In the genomic region with DNA sequence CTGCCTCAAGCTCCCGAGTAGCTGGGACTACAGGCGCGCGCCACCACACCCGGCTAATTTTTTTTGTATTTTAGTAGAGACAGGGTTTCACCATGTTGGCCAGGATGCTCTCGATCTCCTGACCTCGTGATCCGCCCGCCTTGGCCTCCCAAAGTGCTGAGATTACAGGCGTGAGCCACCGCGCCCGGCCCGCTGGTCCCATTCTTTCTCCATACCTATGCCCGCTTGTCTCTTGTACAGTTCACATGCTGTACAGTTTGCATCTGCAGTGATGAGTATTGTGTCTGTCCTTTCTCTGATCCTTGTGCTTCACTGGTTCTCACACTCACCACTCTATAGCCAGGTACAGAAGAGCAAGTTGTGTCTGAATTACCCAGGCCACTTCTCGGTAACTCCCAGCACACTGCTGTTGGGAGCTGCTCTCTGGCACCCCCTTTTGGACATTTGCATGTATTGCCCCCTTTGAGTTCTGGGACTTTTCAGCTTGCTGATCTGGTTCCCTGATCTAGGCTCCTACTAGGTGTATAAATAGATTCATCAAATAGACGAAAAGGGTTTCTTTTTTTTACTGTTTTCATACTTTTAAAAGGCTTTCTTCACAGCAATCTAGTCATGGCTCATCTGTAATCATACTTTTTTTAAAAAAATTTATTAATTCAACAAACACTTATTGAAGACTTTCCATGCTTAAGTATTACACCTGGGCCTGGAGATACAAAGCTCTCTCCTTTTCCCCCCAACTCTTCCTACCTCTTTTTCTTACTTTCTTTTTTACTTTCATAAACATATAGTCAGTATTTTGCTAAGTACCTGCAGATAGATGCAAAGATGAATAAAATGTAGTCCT, we compare ENCODE assay signal across 8 cellular contexts. TPM values are rescaled to one million over a fixed set of nuclear protein-coding genes. Genes with fewer than 3 reads are reported as not detected.
DNase-seq lines count a peak whose midpoint lies in the region; ATAC-seq, FAIRE-seq and TF ChIP-seq lines count a peak whose summit lies in the region.

No MANE protein-coding gene starts in this region.

- H2AFZ ChIP-seq in H1 (ENCODE audit: low read length) = no peak overlapping the region

- no peak overlapping the region for H3K23ac ChIP-seq in H1 (ENCODE audit: insufficient read length)

- POLR2A ChIA-PET in H1 (lab: Charles Lee; ENCODE audit: partially characterized antibody) = interaction anchor here (0.6 to 1.1 kb wide), 2 partner anchors 9 to 160 kb away, joined by 3 read pairs; no protein-coding TSS in a partner anchor

- FAIRE-seq in H1 (lab: Jason Lieb, UNC) = peak; percentile 89

- no peak overlapping the region for H3K4me3 ChIP-seq in H1 (ENCODE audit: extremely low read depth in 1 of 4, insufficient read depth in 2 of 4, low read depth in 3 of 4, low read length in 4 of 4)

- no peak overlapping the region for H3K4ac ChIP-seq in H1 (replicated peaks; ENCODE audit: insufficient read length, low read depth, low read length)

- no peaks in the 10 kb centered on the region for H3K36me3 ChIP-seq in H1 (ENCODE audit: control insufficient read depth in 2 of 4, insufficient read depth in 4 of 4, low read length in 3 of 4)

- H3K4me1 ChIP-seq in H1 (replicated peaks in 1 of 4; ENCODE audit: control insufficient read depth in 3 of 4, insufficient read depth in 4 of 4, low read length in 3 of 4) = no peaks in the 10 kb centered on the region

- no peak overlapping the region for H3K9ac ChIP-seq in H1 (replicated peaks in 1 of 4; ENCODE audit: extremely low read depth in 1 of 4, low read depth in 3 of 4, low read length in 3 of 4)

- H3K27ac ChIP-seq in H1 (ENCODE audit: low read depth, low read length) = no peak overlapping the region

- WGBS in H1 (ENCODE audit: extremely low coverage in 1 of 2, insufficient coverage in 1 of 2, insufficient read length in 1 of 2, insufficient replicate concordance in 2 of 2, low coverage in 1 of 2, low lambda C conversion rate in 2 of 2, missing lambda C conversion rate in 1 of 2), 2 experiments = 91% methylated on average over 17 of the region's 17 CpGs; no CpG with 5 or more reads in 1 of the 2 experiments

- H2BK15ac ChIP-seq in H1 (ENCODE audit: low read length) = no peak overlapping the region

- H2BK12ac ChIP-seq in H1 (ENCODE audit: low read depth, low read length) = no peak overlapping the region

- ATAC-seq in GM18499 (IDR thresholded peaks at IDR 0.05; ENCODE audit: insufficient read depth, unreplicated experiment) (peak; percentile 68), HG03442 (IDR thresholded peaks at IDR 0.05; ENCODE audit: unreplicated experiment) (peak; percentile 69)

- no peaks in the 10 kb centered on the region for H3K79me2 ChIP-seq in H1 (ENCODE audit: control insufficient read depth in 1 of 2, insufficient read depth in 2 of 2, low read length in 2 of 2)

- H4K91ac ChIP-seq in H1 (replicated peaks; ENCODE audit: insufficient read length, low read length) = no peak overlapping the region

- no peaks in the 10 kb centered on the region for H3K27me3 ChIP-seq in H1 (replicated peaks in 1 of 4; ENCODE audit: control insufficient read depth in 3 of 4, extremely low read depth in 1 of 4, insufficient read depth in 3 of 4, low read length in 3 of 4)

- H3K14ac ChIP-seq in H1 (ENCODE audit: insufficient read length) = no peak overlapping the region

- H3K4me2 ChIP-seq in H1 (ENCODE audit: insufficient read depth in 1 of 2, low read depth in 2 of 2, low read length in 2 of 2) = no peak overlapping the region

- TF ChIP-seq POLR2A in H1 (IDR thresholded peaks at IDR 0.05; ENCODE audit: control extremely low read depth in 1 of 2, low read depth in 2 of 2, low read length in 2 of 2) = no peak

- peak; percentile 93 for TF ChIP-seq RAD21 in H1 (IDR thresholded peaks at IDR 0.05 in 1 of 2, conservative IDR thresholded peaks at IDR 0.05 in 1 of 2; ENCODE audit: low read depth in 2 of 2, low read length in 2 of 2)

- no peak overlapping the region for H3K56ac ChIP-seq in H1 (replicated peaks; ENCODE audit: insufficient read length, low read depth, low read length)

- no peaks in the 10 kb centered on the region for H4K20me1 ChIP-seq in H1 (replicated peaks in 1 of 2; ENCODE audit: control insufficient read depth in 1 of 2, insufficient read depth in 2 of 2, low read length in 2 of 2)

- TF ChIP-seq EP300 in H1 (IDR thresholded peaks at IDR 0.05; ENCODE audit: borderline replicate concordance in 1 of 2, low read depth in 2 of 2, low read length in 2 of 2) = no peak

- H3K23me2 ChIP-seq in H1 (ENCODE audit: low read depth, low read length) = no peaks in the 10 kb centered on the region; the same call in 1 of the 2 replicates

- H2BK120ac ChIP-seq in H1 (replicated peaks; ENCODE audit: low read depth, low read length) = no peak overlapping the region

- no peak overlapping the region; the same call in 1 of the 2 replicates for H2BK5ac ChIP-seq in H1 (ENCODE audit: low read depth, low read length)

- CTCF ChIA-PET in H1 (lab: Charles Lee; ENCODE audit: partially characterized antibody) = interaction anchor here (0.7 to 8.0 kb wide), 73 partner anchors 10 to 1248 kb away, joined by 3 to 104 read pairs (median 4); no protein-coding TSS in a partner anchor

- peak; percentile 81 to 93 (median 91) for TF ChIP-seq CTCF in H1 (IDR thresholded peaks at IDR 0.05; ENCODE audit: control extremely low read depth in 1 of 3, insufficient read depth in 1 of 3, low read depth in 1 of 3, low read length in 3 of 3)

- DNase-seq in A172 (ENCODE audit: low spot score) = peak; percentile 90
- peak; percentile 71 for DNase-seq in NCI-H82 treated with DMSO at 0.1 percent for 48 hours (lab: John Stamatoyannopoulos, UW; ENCODE audit: unreplicated experiment)
- peak; percentile 81 for DNase-seq in activated CD8-positive, alpha-beta memory T cell treated with anti-CD3 and anti-CD28 coated beads for 24 hours
- peak in 1 of 2 experiments; percentile 81 for DNase-seq in H1 (ENCODE audit: low read depth in 1 of 2, low spot score in 2 of 2)
- DNase-seq in mucosa of gallbladder (ENCODE audit: low spot score) = peak; percentile 61
- DNase-seq in stimulated activated naive CD4-positive, alpha-beta T cell treated with Interleukin-2 at 50 U/mL for 16 hours (lab: John Stamatoyannopoulos, UW) = peak; percentile 40

- no peaks in the 10 kb centered on the region for H3K79me1 ChIP-seq in H1 (ENCODE audit: low read depth, low read length)

- no peak overlapping the region for H4K5ac ChIP-seq in H1 (ENCODE audit: insufficient read length, low read depth, low read length)

- no peak overlapping the region for H2BK20ac ChIP-seq in H1 (ENCODE audit: low read length)

- H3K18ac ChIP-seq in H1 (ENCODE audit: extremely low read depth, low read length) = no peak overlapping the region

- H2AK5ac ChIP-seq in H1 (ENCODE audit: low read depth, low read length) = no peak overlapping the region

- H3K9me3 ChIP-seq in H1 (ENCODE audit: insufficient read depth in 2 of 2, low read depth in 1 of 2, low read length in 1 of 2) = no peaks in the 10 kb centered on the region

- H4K8ac ChIP-seq in H1 (ENCODE audit: extremely low read depth, insufficient read depth, low read length) = no peak overlapping the region

TF ChIP-seq in H1, 55 proteins besides CTCF, POLR2A, EP300 and RAD21:
- TF ChIP-seq JUND (IDR thresholded peaks at IDR 0.05; ENCODE audit: low read length) = 0 out of 2 replicates have a peak, but pooled peaks have one; percentile 21
- no peak for TF ChIP-seq SRF (IDR thresholded peaks at IDR 0.05; ENCODE audit: low read depth, low read length)

RNA-seq across cellular contexts. Expression of a gene that starts 53.5 kb away (rescaled TPM):
- 0.53 and 0.64 TPM in 2 replicates for total RNA-seq in A172 (2014; rRNA removed; shearing (Covaris generic))
- 0.55 TPM in 1 of 2 replicates, not detected in the other for total RNA-seq in H1 (2021; fragmentation: NEBNext Ultra II Directional; extraction: Animal tissue kit (Norgen Biotek cat#: 25700))
- polyA plus RNA-seq in H1 (2011; rRNA removed) = 0.08 and 0.30 TPM in 2 replicates
- polyA plus RNA-seq in H1 (2011; cell fraction: cytosol; rRNA removed) = 0.30 TPM
- polyA plus RNA-seq in H1 (2011; cell fraction: nucleus; rRNA removed) = 0.39 TPM
- polyA plus RNA-seq in H1 (2012, experiment 1 of 2) = 0.29 to 0.45 TPM in 2 of 4 replicates, not detected in the others
- polyA plus RNA-seq in H1 (2012, experiment 2 of 2) = not detected
- 0.10 TPM for polyA plus RNA-seq in H1 (2013, experiment 1 of 2)
- polyA plus RNA-seq in H1 (2013, experiment 2 of 2) = 0.07 TPM
- 0.54 TPM in 2 replicates for polyA minus RNA-seq in H1 (2011; rRNA and poly(A)+ RNA removed)
- polyA minus RNA-seq in H1 (2011; cell fraction: cytosol; rRNA and poly(A)+ RNA removed) = not detected
- 2.3 TPM for polyA minus RNA-seq in H1 (2011; cell fraction: nucleus; rRNA and poly(A)+ RNA removed)
- total RNA-seq in mucosa of gallbladder = 17.0 TPM

Comparison
In these comparisons a context has a peak if more than half of its experiments do, and no peak if none do; other contexts are left out.
1. RNA of a gene that starts 53.5 kb away (total RNA-seq): 17.0 TPM in mucosa of gallbladder (single experiment); 0.53 to 0.64 TPM in A172 and 0.55 TPM in H1; every median in the first group is over 10 times any median in the second.